ENCODE assay signal across 22 cellular contexts in genomic region chr13:44421853-44422525, GRCh38. TPM values are rescaled to one million over a fixed set of nuclear protein-coding genes. Genes with fewer than 3 reads are reported as not detected.
DNase-seq lines count a peak whose midpoint lies in the region; ATAC-seq, FAIRE-seq and TF ChIP-seq lines count a peak whose summit lies in the region.
"Had no signal": no experiment of that assay in that cellular context is flagged by ENCODE, and none has a peak within 500 bp of the region (broad histone marks: within the 10 kb centered on the region; RNA-seq: fewer than 3 reads in every experiment).

No MANE protein-coding gene starts in this region.

- no peak overlapping the region for H3K4me3 ChIP-seq in K562
- H3K4me3 ChIP-seq in endodermal cell (ENCODE audit: low read length): no peak overlapping the region
- H3K4me3 ChIP-seq in spleen: no peak overlapping the region
- H3K4me3 ChIP-seq in OCI-LY7 (ENCODE audit: low read depth, low read length, poor library complexity, severe bottlenecking): no peak overlapping the region
- H3K4me3 ChIP-seq: A549, HAP-1 had no signal

- FAIRE-seq in K562 (lab: Jason Lieb, UNC): no peak
- FAIRE-seq: A549, D721Med, G401.6, GM12892 had no signal

- no peak for ATAC-seq in K562
- ATAC-seq in HG02798 (IDR thresholded peaks at IDR 0.05; ENCODE audit: poor library complexity, unreplicated experiment): no peak
- ATAC-seq in HG02610 (IDR thresholded peaks at IDR 0.05; ENCODE audit: unreplicated experiment): no peak
- ATAC-seq: A549; CD8-positive, alpha-beta T cell had no signal

- no peak overlapping the region for H3K4me2 ChIP-seq in K562 (ENCODE audit: insufficient read depth, low read length)
- H3K4me2 ChIP-seq in OCI-LY7 (ENCODE audit: low read length): no peak overlapping the region
- H3K4me2 ChIP-seq: A549 had no signal

- H3K4me1 Mint-ChIP-seq in endodermal cell (peaks cover 15% of the 10 kb centered on the region), nephron (peaks cover 26% of the 10 kb centered on the region)

- H3K27ac Mint-ChIP-seq in endodermal cell: no peak overlapping the region
- peak overlapping the region; percentile 36 to 95 (median 60) for H3K27ac Mint-ChIP-seq in nephron
- H3K27ac Mint-ChIP-seq: CD14-positive monocyte; CD8-positive, alpha-beta T cell had no signal

- DNase-seq in K562 (ENCODE audit: extremely low read depth in 1 of 4, low spot score in 3 of 4) (no peak), endodermal cell (peak; percentile 29), spleen (peak; percentile 27), OCI-LY7 (ENCODE audit: low spot score) (no peak)
- no peak for DNase-seq in activated CD4-positive, alpha-beta T cell treated with anti-CD3 and anti-CD28 coated beads, Interleukin-2, amount 50 U/mL, for 4 hours
- DNase-seq: BE2C; CD8-positive, alpha-beta T cell; COR-L47; DMS79 treated with DMSO at 0.1 percent for 48 hours; EL; GOT3; IMR-90 had no signal

- H4K20me1 ChIP-seq in K562 (replicated peaks; ENCODE audit: control insufficient read depth, insufficient read depth, low read length) (no peaks in the 10 kb centered on the region), OCI-LY7 (ENCODE audit: insufficient read depth, low read length) (no peaks in the 10 kb centered on the region)

- H3K27me3 ChIP-seq in K562 (ENCODE audit: control insufficient read depth in 2 of 2, insufficient read depth in 2 of 2, low read length in 2 of 2) (no peaks in the 10 kb centered on the region), endodermal cell (ENCODE audit: control insufficient read depth, insufficient read depth, low read length, poor library complexity, severe bottlenecking) (no peaks in the 10 kb centered on the region), spleen (replicated peaks in 1 of 7) (peaks cover 0 to 20% (median 0%) of the 10 kb centered on the region in 7 donors)
- H3K27me3 ChIP-seq: BE2C had no signal

- POLR2A ChIA-PET in K562 (lab: Yijun Ruan, JAX): no interaction called here
- POLR2A ChIA-PET in OCI-LY7 (lab: Charles Lee): no interaction called here

- H3K9ac ChIP-seq in K562 (ENCODE audit: insufficient read depth in 1 of 2, low read depth in 2 of 2, low read length in 2 of 2): no peak overlapping the region
- no peak overlapping the region for H3K9ac ChIP-seq in endodermal cell (ENCODE audit: extremely low read depth, low read length, poor library complexity, severe bottlenecking)

- H3K36me3 Mint-ChIP-seq in endodermal cell (ENCODE audit: low read depth) (no peaks in the 10 kb centered on the region), nephron (ENCODE audit: low read depth) (no peaks in the 10 kb centered on the region)
- H3K36me3 Mint-ChIP-seq: CD14-positive monocyte; CD8-positive, alpha-beta T cell had no signal

- 33% methylated on average over 2 of the region's 2 CpGs for WGBS in K562 (ENCODE audit: insufficient coverage, low coverage, missing lambda C conversion rate)
- 94 to 100% methylated on average over 1 to 2 of the region's 2 CpGs for WGBS in endodermal cell (ENCODE audit: insufficient coverage in 1 of 2, insufficient read length in 1 of 2), 2 experiments
- WGBS in spleen, 5 donors: 88 to 100% (median 90%) methylated on average over 2 of the region's 2 CpGs

- TF ChIP-seq RAD21 in K562 (CRISPR knock-in tag; conservative IDR thresholded peaks at IDR 0.05 in 1 of 2, IDR thresholded peaks at IDR 0.05 in 1 of 2): no peak

- H2AFZ ChIP-seq in K562 (ENCODE audit: low read depth, low read length): 0 out of 2 replicates have a peak overlapping the region, but pooled peaks have one; percentile 9
- H2AFZ ChIP-seq in OCI-LY7 (ENCODE audit: low read length): no peak overlapping the region

- H3K4me3 Mint-ChIP-seq in endodermal cell: no peak overlapping the region
- H3K4me3 Mint-ChIP-seq in nephron: no peak overlapping the region
- H3K4me3 Mint-ChIP-seq: CD14-positive monocyte; CD8-positive, alpha-beta T cell had no signal

- no peaks in the 10 kb centered on the region for H3K9me3 Mint-ChIP-seq in endodermal cell
- H3K9me3 Mint-ChIP-seq in nephron: no peaks in the 10 kb centered on the region
- H3K9me3 Mint-ChIP-seq: CD8-positive, alpha-beta T cell had no signal

- in situ Hi-C loops in K562 (cut with MboI): no loop called here

- no peaks in the 10 kb centered on the region for H3K79me2 ChIP-seq in K562 (ENCODE audit: control insufficient read depth, insufficient read depth, low read length)
- no peaks in the 10 kb centered on the region for H3K79me2 ChIP-seq in OCI-LY7 (ENCODE audit: insufficient read depth, low read depth, low read length)

- intact Hi-C loops in K562 (cut with micrococcal nuclease): no loop called here
- intact Hi-C loops in spleen (cut with DNase I; ENCODE audit: low total_unique reads): no loop called here
- intact Hi-C loops in OCI-LY7 (cut with micrococcal nuclease; ENCODE audit: unreplicated experiment): no loop called here

- no peak for TF ChIP-seq EP300 in K562 (IDR thresholded peaks at IDR 0.05; ENCODE audit: low read length)

- H3K27ac ChIP-seq in K562 (ENCODE audit: extremely low read depth, low read depth, low read length): no peak overlapping the region
- no peak overlapping the region for H3K27ac ChIP-seq in endodermal cell (ENCODE audit: low read depth, low read length)
- no peak overlapping the region for H3K27ac ChIP-seq in spleen
- H3K27ac ChIP-seq in OCI-LY7 (ENCODE audit: low read depth, low read length, poor library complexity, severe bottlenecking): no peak overlapping the region
- H3K27ac ChIP-seq: A549, HL-60 had no signal

- no peak for TF ChIP-seq POLR2A in K562 (conservative IDR thresholded peaks at IDR 0.05)
- no peak for TF ChIP-seq POLR2A in spleen (IDR thresholded peaks at IDR 0.05)

- no peaks in the 10 kb centered on the region for H3K9me1 ChIP-seq in K562 (ENCODE audit: control insufficient read depth, insufficient read depth, low read length)

- TF ChIP-seq CTCF in K562 (IDR thresholded peaks at IDR 0.05 in 2 of 3, conservative IDR thresholded peaks at IDR 0.05 in 1 of 3; ENCODE audit: insufficient read depth in 2 of 3, low read depth in 1 of 3, low read length in 3 of 3) (no peak), endodermal cell (conservative IDR thresholded peaks at IDR 0.05) (no peak), nephron (IDR thresholded peaks at IDR 0.05; ENCODE audit: unreplicated experiment in 3 of 3) (no peak), spleen (IDR thresholded peaks at IDR 0.05 in 8 of 11, conservative IDR thresholded peaks at IDR 0.05 in 3 of 11) (no peak), OCI-LY7 (conservative IDR thresholded peaks at IDR 0.05; ENCODE audit: low read length) (no peak)

- H3K9me3 ChIP-seq in K562 (replicated peaks; ENCODE audit: control insufficient read depth, insufficient read depth, low read depth, low read length): no peaks in the 10 kb centered on the region
- H3K9me3 ChIP-seq in endodermal cell (ENCODE audit: control insufficient read depth, low read length): no peaks in the 10 kb centered on the region
- H3K9me3 ChIP-seq in spleen: no peaks in the 10 kb centered on the region
- no peaks in the 10 kb centered on the region for H3K9me3 ChIP-seq in OCI-LY7 (ENCODE audit: low read length)
- H3K9me3 ChIP-seq: A549, BE2C, HAP-1 had no signal

- CTCF ChIA-PET in K562 (lab: Yijun Ruan, JAX; ENCODE audit: low intra/inter-chr PET ratio) (no interaction called here), OCI-LY7 (lab: Charles Lee; ENCODE audit: unreplicated experiment) (interaction anchor here (0.6 kb wide), 1 partner anchor 26 kb away, joined by 3 read pairs; no protein-coding TSS in a partner anchor)

- no peaks in the 10 kb centered on the region for H3K9me2 ChIP-seq in OCI-LY7 (ENCODE audit: insufficient read depth, low read length)

- H3K4me1 ChIP-seq in K562 (replicated peaks in 1 of 2; ENCODE audit: control insufficient read depth in 2 of 2, insufficient read depth in 2 of 2, low read length in 2 of 2): peaks cover 0 to 4% of the 10 kb centered on the region in 2 experiments; a peak in 4 of 5 replicates
- H3K4me1 ChIP-seq in endodermal cell (ENCODE audit: control insufficient read depth, insufficient read depth, low read length): no peaks in the 10 kb centered on the region
- H3K4me1 ChIP-seq in spleen: peaks cover 0 to 7% (median 2%) of the 10 kb centered on the region in 6 donors
- peaks cover 12% of the 10 kb centered on the region for H3K4me1 ChIP-seq in OCI-LY7 (ENCODE audit: insufficient read depth, low read length, poor library complexity, severe bottlenecking)
- H3K4me1 ChIP-seq: A549, HAP-1 had no signal

- peaks cover 14% of the 10 kb centered on the region for H3K27me3 Mint-ChIP-seq in endodermal cell (ENCODE audit: insufficient read depth)
- peaks cover 13% of the 10 kb centered on the region for H3K27me3 Mint-ChIP-seq in nephron (ENCODE audit: low read depth)

- no TSS peak for BruUV-seq in K562 (replicated peaks; lab: Mats Ljungman, UMichigan)
- no TSS peak for BruUV-seq in OCI-LY7 (replicated peaks; lab: Mats Ljungman, UMichigan)

- H3K36me3 ChIP-seq in K562 (ENCODE audit: control insufficient read depth, insufficient read depth, low read length) (no peaks in the 10 kb centered on the region), endodermal cell (ENCODE audit: control insufficient read depth, insufficient read depth, low read length) (no peaks in the 10 kb centered on the region), spleen (no peaks in the 10 kb centered on the region), OCI-LY7 (ENCODE audit: insufficient read depth, low read length) (no peaks in the 10 kb centered on the region)
- H3K36me3 ChIP-seq: BE2C, HAP-1 had no signal

RNA-seq across cellular contexts. Expression of gene SERP2, which starts 48.4 kb away (rescaled TPM):
- total RNA-seq in K562 (2011; cell fraction: chromatin; rRNA removed; ENCODE audit: low replicate concordance): not detected in 2 replicates
- total RNA-seq in K562 (2011; cell fraction: nucleolus; rRNA removed): not detected in 2 replicates
- not detected in 2 replicates for total RNA-seq in K562 (2011; cell fraction: nucleoplasm; rRNA removed)
- total RNA-seq in K562 (2014; rRNA removed) (not detected in 2 replicates), K562 (2014; rRNA removed; fragmentation: Illumina TruSeq; extraction: Trizol) (not detected in 2 replicates), K562 (2015; rRNA removed; fragmentation: Illumina TruSeq; extraction: Trizol) (not detected in 2 replicates), K562 (2021) (not detected in 2 replicates), endodermal cell (1 to 10 TPM; 2.9 to 3.5 TPM), spleen (1 to 10 TPM in 2 of 7 donors, under 1 TPM in 2, not detected in 3; 0.38 to 1.3 (median 0.89) TPM), OCI-LY7 (2022) (not detected in 2 replicates)
- polyA plus RNA-seq in K562 (2011; rRNA removed) (not detected in 2 replicates), K562 (2014; fragmentation: Illumina TruSeq; extraction: Trizol) (not detected in 2 replicates), K562 (2014; fragmentation: Nextera tagmentation; extraction: Ambion mirVana) (not detected), K562 (2014; rRNA removed) (0.13 TPM in 1 of 2 replicates, not detected in the other), spleen (1 to 10 TPM; 1.1 to 3.7 (median 1.2) TPM)
- not detected in 2 replicates for polyA plus RNA-seq in K562 (2011; cell fraction: cytosol; rRNA removed)
- polyA plus RNA-seq in K562 (2011; cell fraction: nucleus; rRNA removed): not detected in 2 replicates
- not detected in 2 replicates for polyA plus RNA-seq in K562 (2012)
- not detected in 2 replicates for polyA minus RNA-seq in K562 (2011; rRNA and poly(A)+ RNA removed)
- not detected in 2 replicates for polyA minus RNA-seq in K562 (2011; cell fraction: cytosol; rRNA and poly(A)+ RNA removed)
- not detected in 2 replicates for polyA minus RNA-seq in K562 (2011; cell fraction: nucleus; rRNA and poly(A)+ RNA removed)
- 7.0 TPM for polyA plus RNA-seq in endodermal cell (2013, experiment 1 of 2)
- 5.7 TPM for polyA plus RNA-seq in endodermal cell (2013, experiment 2 of 2)
- total RNA-seq in OCI-LY7 (2014; rRNA removed; shearing (Covaris generic)): not detected in 2 replicates
- total RNA-seq: CD8-positive, alpha-beta T cell had no signal
- polyA plus RNA-seq: A549, CD14-positive monocyte had no signal

Comparison
In these comparisons a context has a peak if more than half of its experiments do, and no peak if none do; other contexts are left out.
1. DNase-seq: peak in endodermal cell (single experiment) and spleen (single experiment); none in K562 (0 of 4), OCI-LY7 (single experiment) and activated CD4-positive, alpha-beta T cell treated with anti-CD3 and anti-CD28 coated beads, Interleukin-2, amount 50 U/mL, for 4 hours (0 of 2).